23 cellular contexts compared by ENCODE assay signal in genomic region chr6:12366732-12367131, GRCh38.
DNase-seq lines count a peak whose midpoint lies in the region; FAIRE-seq and TF ChIP-seq lines count a peak whose summit lies in the region.
"Had no signal": no experiment of that assay in that cellular context is flagged by ENCODE, and none has a peak within 500 bp of the region (broad histone marks: within the 10 kb centered on the region; RNA-seq: fewer than 3 reads in every experiment).

No MANE protein-coding gene starts in this region.

- no peaks in the 10 kb centered on the region for H3K79me2 ChIP-seq in hepatocyte

- no peaks in the 10 kb centered on the region for H4K20me1 ChIP-seq in hepatocyte (ENCODE audit: insufficient read depth, poor library complexity, severe bottlenecking)
- H4K20me1 ChIP-seq: BLaER1 had no signal

- in situ Hi-C loops in transverse colon (cut with MboI; ENCODE audit: low pct_ligation_motif_present in 1 of 4, low pct_unique_long_range_greater_than_20kb in 1 of 4, low sequenced_read_pairs in 3 of 4), result no loop called here

- TF ChIP-seq CTCF in hepatocyte (IDR thresholded peaks at IDR 0.05; ENCODE audit: poor library complexity) (no peak), transverse colon (IDR thresholded peaks at IDR 0.05) (no peak), progenitor cell of endocrine pancreas (IDR thresholded peaks at IDR 0.05; ENCODE audit: unreplicated experiment) (no peak), Peyer's patch (IDR thresholded peaks at IDR 0.05) (no peak)

- H3K4me1 Mint-ChIP-seq in progenitor cell of endocrine pancreas (ENCODE audit: low read depth), result peaks cover 30% of the 10 kb centered on the region
- H3K4me1 Mint-ChIP-seq: CD4-positive, CD25-positive, alpha-beta regulatory T cell had no signal

- H3K9me3 Mint-ChIP-seq in progenitor cell of endocrine pancreas (ENCODE audit: low read depth), result peaks cover 11% of the 10 kb centered on the region
- H3K9me3 Mint-ChIP-seq: CD8-positive, alpha-beta T cell had no signal

- peaks cover 2% of the 10 kb centered on the region for H3K36me3 Mint-ChIP-seq in progenitor cell of endocrine pancreas (ENCODE audit: insufficient read depth)
- H3K36me3 Mint-ChIP-seq: CD4-positive, CD25-positive, alpha-beta regulatory T cell; CD8-positive, alpha-beta T cell had no signal

- H3K27ac Mint-ChIP-seq in progenitor cell of endocrine pancreas, result no peak overlapping the region
- H3K27ac Mint-ChIP-seq: B cell; CD4-positive, CD25-positive, alpha-beta regulatory T cell; CD8-positive, alpha-beta T cell had no signal

- no peaks in the 10 kb centered on the region for H3K9me2 ChIP-seq in hepatocyte (replicated peaks; ENCODE audit: insufficient read depth)

- H3K27me3 Mint-ChIP-seq in progenitor cell of endocrine pancreas, result no peaks in the 10 kb centered on the region
- H3K27me3 Mint-ChIP-seq: B cell had no signal

- H3K9ac ChIP-seq in mucosa of rectum (ENCODE audit: low read depth in 1 of 2, low read length in 2 of 2), result peak overlapping the region in 1 of 2 donors; percentile 17
- H3K9ac ChIP-seq: BLaER1, GM23248 had no signal

- H2AFZ ChIP-seq in hepatocyte, result no peak overlapping the region
- H2AFZ ChIP-seq: GM23248 had no signal

- H3K4me3 Mint-ChIP-seq in progenitor cell of endocrine pancreas (ENCODE audit: low read depth), result no peak overlapping the region
- H3K4me3 Mint-ChIP-seq: B cell; CD4-positive, CD25-positive, alpha-beta regulatory T cell; CD8-positive, alpha-beta T cell had no signal

- H3K4me3 ChIP-seq in hepatocyte, result no peak overlapping the region
- H3K4me3 ChIP-seq in mucosa of rectum (ENCODE audit: low read length in 2 of 2), result no peak overlapping the region
- H3K4me3 ChIP-seq in transverse colon, result no peak overlapping the region
- no peak overlapping the region for H3K4me3 ChIP-seq in Peyer's patch
- H3K4me3 ChIP-seq: BLaER1, GM12878, GM23248 had no signal

- H3K4me1 ChIP-seq in hepatocyte (ENCODE audit: insufficient read depth), result peaks cover 43% of the 10 kb centered on the region
- peaks cover 24 to 53% of the 10 kb centered on the region in 2 donors for H3K4me1 ChIP-seq in mucosa of rectum (ENCODE audit: control insufficient read depth in 2 of 2, insufficient read depth in 2 of 2, low read length in 2 of 2)
- peaks cover 0 to 63% (median 23%) of the 10 kb centered on the region in 4 donors for H3K4me1 ChIP-seq in transverse colon
- peaks cover 0 to 18% (median 1%) of the 10 kb centered on the region in 4 donors for H3K4me1 ChIP-seq in Peyer's patch

- no peak for TF ChIP-seq POLR2A in transverse colon (IDR thresholded peaks at IDR 0.05)
- TF ChIP-seq POLR2A in Peyer's patch (IDR thresholded peaks at IDR 0.05), result no peak

- DNase-seq in GM19239 (ENCODE audit: insufficient read length, low spot score) (no peak), hepatocyte (ENCODE audit: low spot score) (no peak), transverse colon (no peak), cerebellar cortex (ENCODE audit: low spot score) (no peak), progenitor cell of endocrine pancreas (ENCODE audit: low spot score, unreplicated experiment) (no peak), Peyer's patch (no peak)
- DNase-seq in activated CD4-positive, CD25-positive, alpha-beta regulatory T cell treated with anti-CD3 and anti-CD28 coated beads, Interleukin-2, amount 50 U/mL, for 72 hours, result no peak
- DNase-seq: CD4-positive, CD25-positive, alpha-beta regulatory T cell; CD8-positive, alpha-beta T cell; DMS 273 treated with DMSO at 0.1 percent for 48 hours; DMS79; EL; GDM1; GM23248; H7; HCEC 1CT had no signal

- peak; percentile 66 for FAIRE-seq in GM19239 (lab: Jason Lieb, UNC)
- FAIRE-seq: D721Med, GM12878, H1 had no signal

- WGBS in hepatocyte (ENCODE audit: low lambda C conversion rate, missing lambda C conversion rate), result 83% methylated on average over 5 of the region's 5 CpGs
- 57 to 61% methylated on average over 5 of the region's 5 CpGs for WGBS in transverse colon (ENCODE audit: low coverage in 1 of 2), 2 donors

- H3K36me3 ChIP-seq in hepatocyte (replicated peaks; ENCODE audit: insufficient read depth, low read depth), result no peaks in the 10 kb centered on the region
- no peaks in the 10 kb centered on the region for H3K36me3 ChIP-seq in mucosa of rectum (ENCODE audit: control insufficient read depth in 2 of 2, insufficient read depth in 2 of 2, low read length in 2 of 2)
- no peaks in the 10 kb centered on the region for H3K36me3 ChIP-seq in transverse colon
- H3K36me3 ChIP-seq in Peyer's patch, result no peaks in the 10 kb centered on the region
- H3K36me3 ChIP-seq: BLaER1 had no signal

- H3K27me3 ChIP-seq in hepatocyte (no peaks in the 10 kb centered on the region), mucosa of rectum (ENCODE audit: control insufficient read depth in 2 of 2, insufficient read depth in 2 of 2, low read length in 2 of 2) (no peaks in the 10 kb centered on the region), transverse colon (no peaks in the 10 kb centered on the region), Peyer's patch (no peaks in the 10 kb centered on the region)
- H3K27me3 ChIP-seq: BLaER1 had no signal

- no peak for TF ChIP-seq EP300 in transverse colon (IDR thresholded peaks at IDR 0.05; ENCODE audit: low read depth)

- H3K27ac ChIP-seq in hepatocyte, result peak overlapping the region; percentile 93
- H3K27ac ChIP-seq in mucosa of rectum (ENCODE audit: low read depth in 2 of 2, low read length in 2 of 2), result peak overlapping the region; percentile 80 to 85
- H3K27ac ChIP-seq in transverse colon, result peak overlapping the region; percentile 80 to 85 (median 84)
- peak overlapping the region in 1 of 4 donors; percentile 8 for H3K27ac ChIP-seq in Peyer's patch
- H3K27ac ChIP-seq: BLaER1, C4-2B, GM23248 had no signal

- no peak overlapping the region for H3K4me2 ChIP-seq in hepatocyte
- H3K4me2 ChIP-seq: BLaER1 had no signal

- H3K9me3 ChIP-seq in hepatocyte (ENCODE audit: low read depth), result no peaks in the 10 kb centered on the region
- no peaks in the 10 kb centered on the region for H3K9me3 ChIP-seq in mucosa of rectum (ENCODE audit: control insufficient read depth in 2 of 2, low read length in 2 of 2)
- no peaks in the 10 kb centered on the region for H3K9me3 ChIP-seq in transverse colon
- H3K9me3 ChIP-seq in Peyer's patch, result no peaks in the 10 kb centered on the region
- H3K9me3 ChIP-seq: BLaER1 had no signal

- intact Hi-C loops in transverse colon (cut with DNase I; ENCODE audit: low total_unique reads), result no loop called here
